Comparison of ENCODE assay signal across 1 cellular context in the genomic region with DNA sequence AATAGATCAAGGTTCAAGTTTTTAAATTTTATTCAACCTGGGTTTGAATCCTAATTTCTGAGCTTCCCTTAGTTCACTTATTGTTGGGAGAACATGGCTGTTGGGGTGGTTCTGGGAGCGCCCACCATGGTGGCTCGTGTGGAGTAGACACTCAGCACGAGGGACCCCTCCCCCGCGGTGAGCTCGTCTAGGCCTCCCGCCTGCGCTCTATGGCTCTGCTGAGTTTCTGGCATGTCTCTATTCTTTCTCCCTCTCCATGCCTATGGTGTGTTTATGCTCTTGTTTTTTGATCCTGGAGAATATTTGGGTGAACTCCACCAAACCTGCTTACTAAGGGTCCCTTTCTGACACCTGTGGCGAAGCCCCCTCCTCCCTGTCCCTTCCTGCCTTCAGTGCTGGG.
TF ChIP-seq lines count a peak whose summit lies in the region.

No MANE protein-coding gene starts in this region.

TF ChIP-seq in HEK293, 187 proteins besides CTCF, POLR2A, EP300 and RAD21 (continued from another document):
- TF ChIP-seq, protein P1, sequence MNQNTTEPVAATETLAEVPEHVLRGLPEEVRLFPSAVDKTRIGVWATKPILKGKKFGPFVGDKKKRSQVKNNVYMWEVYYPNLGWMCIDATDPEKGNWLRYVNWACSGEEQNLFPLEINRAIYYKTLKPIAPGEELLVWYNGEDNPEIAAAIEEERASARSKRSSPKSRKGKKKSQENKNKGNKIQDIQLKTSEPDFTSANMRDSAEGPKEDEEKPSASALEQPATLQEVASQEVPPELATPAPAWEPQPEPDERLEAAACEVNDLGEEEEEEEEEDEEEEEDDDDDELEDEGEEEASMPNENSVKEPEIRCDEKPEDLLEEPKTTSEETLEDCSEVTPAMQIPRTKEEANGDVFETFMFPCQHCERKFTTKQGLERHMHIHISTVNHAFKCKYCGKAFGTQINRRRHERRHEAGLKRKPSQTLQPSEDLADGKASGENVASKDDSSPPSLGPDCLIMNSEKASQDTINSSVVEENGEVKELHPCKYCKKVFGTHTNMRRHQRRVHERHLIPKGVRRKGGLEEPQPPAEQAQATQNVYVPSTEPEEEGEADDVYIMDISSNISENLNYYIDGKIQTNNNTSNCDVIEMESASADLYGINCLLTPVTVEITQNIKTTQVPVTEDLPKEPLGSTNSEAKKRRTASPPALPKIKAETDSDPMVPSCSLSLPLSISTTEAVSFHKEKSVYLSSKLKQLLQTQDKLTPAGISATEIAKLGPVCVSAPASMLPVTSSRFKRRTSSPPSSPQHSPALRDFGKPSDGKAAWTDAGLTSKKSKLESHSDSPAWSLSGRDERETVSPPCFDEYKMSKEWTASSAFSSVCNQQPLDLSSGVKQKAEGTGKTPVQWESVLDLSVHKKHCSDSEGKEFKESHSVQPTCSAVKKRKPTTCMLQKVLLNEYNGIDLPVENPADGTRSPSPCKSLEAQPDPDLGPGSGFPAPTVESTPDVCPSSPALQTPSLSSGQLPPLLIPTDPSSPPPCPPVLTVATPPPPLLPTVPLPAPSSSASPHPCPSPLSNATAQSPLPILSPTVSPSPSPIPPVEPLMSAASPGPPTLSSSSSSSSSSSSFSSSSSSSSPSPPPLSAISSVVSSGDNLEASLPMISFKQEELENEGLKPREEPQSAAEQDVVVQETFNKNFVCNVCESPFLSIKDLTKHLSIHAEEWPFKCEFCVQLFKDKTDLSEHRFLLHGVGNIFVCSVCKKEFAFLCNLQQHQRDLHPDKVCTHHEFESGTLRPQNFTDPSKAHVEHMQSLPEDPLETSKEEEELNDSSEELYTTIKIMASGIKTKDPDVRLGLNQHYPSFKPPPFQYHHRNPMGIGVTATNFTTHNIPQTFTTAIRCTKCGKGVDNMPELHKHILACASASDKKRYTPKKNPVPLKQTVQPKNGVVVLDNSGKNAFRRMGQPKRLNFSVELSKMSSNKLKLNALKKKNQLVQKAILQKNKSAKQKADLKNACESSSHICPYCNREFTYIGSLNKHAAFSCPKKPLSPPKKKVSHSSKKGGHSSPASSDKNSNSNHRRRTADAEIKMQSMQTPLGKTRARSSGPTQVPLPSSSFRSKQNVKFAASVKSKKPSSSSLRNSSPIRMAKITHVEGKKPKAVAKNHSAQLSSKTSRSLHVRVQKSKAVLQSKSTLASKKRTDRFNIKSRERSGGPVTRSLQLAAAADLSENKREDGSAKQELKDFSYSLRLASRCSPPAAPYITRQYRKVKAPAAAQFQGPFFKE (tag by site-specific recombination; IDR thresholded peaks at IDR 0.05; ENCODE audit: borderline replicate concordance) = no peak
- no peak for TF ChIP-seq ZNF416 (tag by site-specific recombination; IDR thresholded peaks at IDR 0.05)
- no peak for TF ChIP-seq ZSCAN16 (tag by site-specific recombination; IDR thresholded peaks at IDR 0.05)
- no peak for TF ChIP-seq SP7 (tag by site-specific recombination; IDR thresholded peaks at IDR 0.05)
- peak; percentile 57 for TF ChIP-seq ZIC2 (tag by site-specific recombination; IDR thresholded peaks at IDR 0.05)
- TF ChIP-seq ZNF449 (tag by site-specific recombination; IDR thresholded peaks at IDR 0.05) = peak; percentile 41; the same call in 1 of the 2 replicates
- TF ChIP-seq PRDM1 (tag by site-specific recombination; IDR thresholded peaks at IDR 0.05) = no peak
- TF ChIP-seq, protein P2, sequence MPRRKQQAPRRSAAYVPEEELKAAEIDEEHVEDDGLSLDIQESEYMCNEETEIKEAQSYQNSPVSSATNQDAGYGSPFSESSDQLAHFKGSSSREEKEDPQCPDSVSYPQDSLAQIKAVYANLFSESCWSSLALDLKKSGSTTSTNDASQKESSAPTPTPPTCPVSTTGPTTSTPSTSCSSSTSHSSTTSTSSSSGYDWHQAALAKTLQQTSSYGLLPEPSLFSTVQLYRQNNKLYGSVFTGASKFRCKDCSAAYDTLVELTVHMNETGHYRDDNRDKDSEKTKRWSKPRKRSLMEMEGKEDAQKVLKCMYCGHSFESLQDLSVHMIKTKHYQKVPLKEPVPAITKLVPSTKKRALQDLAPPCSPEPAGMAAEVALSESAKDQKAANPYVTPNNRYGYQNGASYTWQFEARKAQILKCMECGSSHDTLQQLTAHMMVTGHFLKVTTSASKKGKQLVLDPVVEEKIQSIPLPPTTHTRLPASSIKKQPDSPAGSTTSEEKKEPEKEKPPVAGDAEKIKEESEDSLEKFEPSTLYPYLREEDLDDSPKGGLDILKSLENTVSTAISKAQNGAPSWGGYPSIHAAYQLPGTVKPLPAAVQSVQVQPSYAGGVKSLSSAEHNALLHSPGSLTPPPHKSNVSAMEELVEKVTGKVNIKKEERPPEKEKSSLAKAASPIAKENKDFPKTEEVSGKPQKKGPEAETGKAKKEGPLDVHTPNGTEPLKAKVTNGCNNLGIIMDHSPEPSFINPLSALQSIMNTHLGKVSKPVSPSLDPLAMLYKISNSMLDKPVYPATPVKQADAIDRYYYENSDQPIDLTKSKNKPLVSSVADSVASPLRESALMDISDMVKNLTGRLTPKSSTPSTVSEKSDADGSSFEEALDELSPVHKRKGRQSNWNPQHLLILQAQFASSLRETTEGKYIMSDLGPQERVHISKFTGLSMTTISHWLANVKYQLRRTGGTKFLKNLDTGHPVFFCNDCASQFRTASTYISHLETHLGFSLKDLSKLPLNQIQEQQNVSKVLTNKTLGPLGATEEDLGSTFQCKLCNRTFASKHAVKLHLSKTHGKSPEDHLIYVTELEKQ (tag by site-specific recombination; IDR thresholded peaks at IDR 0.05; ENCODE audit: borderline replicate concordance) = no peak
- TF ChIP-seq ZNF335 (tag by site-specific recombination; conservative IDR thresholded peaks at IDR 0.05) = peak; percentile 40
- 0 out of 2 replicates have a peak, but pooled peaks have one; percentile 37 for TF ChIP-seq KLF9 (tag by site-specific recombination; IDR thresholded peaks at IDR 0.05; ENCODE audit: low read depth)
- TF ChIP-seq PRDM10 (tag by site-specific recombination; IDR thresholded peaks at IDR 0.05) = peak; percentile 47; the same call in 1 of the 2 replicates
- TF ChIP-seq, protein P3, sequence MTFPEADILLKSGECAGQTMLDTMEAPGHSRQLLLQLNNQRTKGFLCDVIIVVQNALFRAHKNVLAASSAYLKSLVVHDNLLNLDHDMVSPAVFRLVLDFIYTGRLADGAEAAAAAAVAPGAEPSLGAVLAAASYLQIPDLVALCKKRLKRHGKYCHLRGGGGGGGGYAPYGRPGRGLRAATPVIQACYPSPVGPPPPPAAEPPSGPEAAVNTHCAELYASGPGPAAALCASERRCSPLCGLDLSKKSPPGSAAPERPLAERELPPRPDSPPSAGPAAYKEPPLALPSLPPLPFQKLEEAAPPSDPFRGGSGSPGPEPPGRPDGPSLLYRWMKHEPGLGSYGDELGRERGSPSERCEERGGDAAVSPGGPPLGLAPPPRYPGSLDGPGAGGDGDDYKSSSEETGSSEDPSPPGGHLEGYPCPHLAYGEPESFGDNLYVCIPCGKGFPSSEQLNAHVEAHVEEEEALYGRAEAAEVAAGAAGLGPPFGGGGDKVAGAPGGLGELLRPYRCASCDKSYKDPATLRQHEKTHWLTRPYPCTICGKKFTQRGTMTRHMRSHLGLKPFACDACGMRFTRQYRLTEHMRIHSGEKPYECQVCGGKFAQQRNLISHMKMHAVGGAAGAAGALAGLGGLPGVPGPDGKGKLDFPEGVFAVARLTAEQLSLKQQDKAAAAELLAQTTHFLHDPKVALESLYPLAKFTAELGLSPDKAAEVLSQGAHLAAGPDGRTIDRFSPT (tag by site-specific recombination; IDR thresholded peaks at IDR 0.05) = peak; percentile 22; the same call in 1 of the 2 replicates
- peak; percentile 33; the same call in 1 of the 2 replicates for TF ChIP-seq KLF1 (tag by site-specific recombination; IDR thresholded peaks at IDR 0.05)
- TF ChIP-seq ZXDB (tag by site-specific recombination; IDR thresholded peaks at IDR 0.05) = 0 out of 2 replicates have a peak, but pooled peaks have one; percentile 63
- no peak for TF ChIP-seq ZNF626 (tag by site-specific recombination; IDR thresholded peaks at IDR 0.05)
- TF ChIP-seq ZBTB6 (tag by site-specific recombination; IDR thresholded peaks at IDR 0.05) = peak; percentile 62
- peak; percentile 64; the same call in 1 of the 2 replicates for TF ChIP-seq ZBTB17 (tag by site-specific recombination; IDR thresholded peaks at IDR 0.05)
- TF ChIP-seq, protein P4, sequence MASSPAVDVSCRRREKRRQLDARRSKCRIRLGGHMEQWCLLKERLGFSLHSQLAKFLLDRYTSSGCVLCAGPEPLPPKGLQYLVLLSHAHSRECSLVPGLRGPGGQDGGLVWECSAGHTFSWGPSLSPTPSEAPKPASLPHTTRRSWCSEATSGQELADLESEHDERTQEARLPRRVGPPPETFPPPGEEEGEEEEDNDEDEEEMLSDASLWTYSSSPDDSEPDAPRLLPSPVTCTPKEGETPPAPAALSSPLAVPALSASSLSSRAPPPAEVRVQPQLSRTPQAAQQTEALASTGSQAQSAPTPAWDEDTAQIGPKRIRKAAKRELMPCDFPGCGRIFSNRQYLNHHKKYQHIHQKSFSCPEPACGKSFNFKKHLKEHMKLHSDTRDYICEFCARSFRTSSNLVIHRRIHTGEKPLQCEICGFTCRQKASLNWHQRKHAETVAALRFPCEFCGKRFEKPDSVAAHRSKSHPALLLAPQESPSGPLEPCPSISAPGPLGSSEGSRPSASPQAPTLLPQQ (tag by site-specific recombination; IDR thresholded peaks at IDR 0.05) = 0 out of 2 replicates have a peak, but pooled peaks have one; percentile 24
- TF ChIP-seq KLF8 (tag by site-specific recombination; IDR thresholded peaks at IDR 0.05) = peak; percentile 73; the same call in 1 of the 2 replicates
- TF ChIP-seq YY2 (tag by site-specific recombination; IDR thresholded peaks at IDR 0.05) = no peak
- TF ChIP-seq, protein P5, sequence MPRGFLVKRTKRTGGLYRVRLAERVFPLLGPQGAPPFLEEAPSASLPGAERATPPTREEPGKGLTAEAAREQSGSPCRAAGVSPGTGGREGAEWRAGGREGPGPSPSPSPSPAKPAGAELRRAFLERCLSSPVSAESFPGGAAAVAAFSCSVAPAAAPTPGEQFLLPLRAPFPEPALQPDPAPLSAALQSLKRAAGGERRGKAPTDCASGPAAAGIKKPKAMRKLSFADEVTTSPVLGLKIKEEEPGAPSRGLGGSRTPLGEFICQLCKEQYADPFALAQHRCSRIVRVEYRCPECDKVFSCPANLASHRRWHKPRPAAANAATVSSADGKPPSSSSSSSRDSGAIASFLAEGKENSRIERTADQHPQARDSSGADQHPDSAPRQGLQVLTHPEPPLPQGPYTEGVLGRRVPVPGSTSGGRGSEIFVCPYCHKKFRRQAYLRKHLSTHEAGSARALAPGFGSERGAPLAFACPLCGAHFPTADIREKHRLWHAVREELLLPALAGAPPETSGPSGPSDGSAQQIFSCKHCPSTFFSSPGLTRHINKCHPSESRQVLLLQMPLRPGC (tag by site-specific recombination; IDR thresholded peaks at IDR 0.05) = no peak
- TF ChIP-seq ZNF302 (tag by site-specific recombination; IDR thresholded peaks at IDR 0.05; ENCODE audit: low read depth) = no peak
- no peak for TF ChIP-seq GFI1B (tag by site-specific recombination; IDR thresholded peaks at IDR 0.05)
